9 cellular contexts compared by ENCODE assay signal in genomic region chr6:119314894-119315272, GRCh38. TPM values are rescaled to one million over a fixed set of nuclear protein-coding genes. Genes with fewer than 3 reads are reported as not detected.
DNase-seq lines count a peak whose midpoint lies in the region; ATAC-seq and TF ChIP-seq lines count a peak whose summit lies in the region.
"Had no signal": no experiment of that assay in that cellular context is flagged by ENCODE, and none has a peak within 500 bp of the region (broad histone marks: within the 10 kb centered on the region; RNA-seq: fewer than 3 reads in every experiment).

No MANE protein-coding gene starts in this region.

- H3K27me3 Mint-ChIP-seq in activated CD8-positive, alpha-beta T cell treated with anti-CD3 and anti-CD28 coated beads, Interleukin-2, amount 10 ng/mL, durations not matched to agents 7 days and 5 days (ENCODE audit: low read depth) = no peaks in the 10 kb centered on the region
- no peaks in the 10 kb centered on the region for H3K27me3 Mint-ChIP-seq in type B pancreatic cell

- no peaks in the 10 kb centered on the region for H3K27me3 ChIP-seq in cardiac muscle cell

- no peak overlapping the region for H3K4me3 ChIP-seq in cardiac muscle cell

- H3K4me1 ChIP-seq in cardiac muscle cell (ENCODE audit: low read depth) = peaks cover 49% of the 10 kb centered on the region

- no peaks in the 10 kb centered on the region for H3K9me3 ChIP-seq in cardiac muscle cell (ENCODE audit: low read depth)

- H3K27ac Mint-ChIP-seq in activated CD8-positive, alpha-beta T cell treated with anti-CD3 and anti-CD28 coated beads, Interleukin-2, amount 10 ng/mL, durations not matched to agents 7 days and 5 days = peak overlapping the region; percentile 93
- H3K27ac Mint-ChIP-seq in type B pancreatic cell = peak overlapping the region; percentile 15

- POLR2A ChIA-PET in activated CD8-positive, alpha-beta T cell treated with anti-CD3 and anti-CD28 coated beads, Interleukin-2, amount 10 ng/mL, durations not matched to agents 7 days and 5 days (lab: Charles Lee) = interaction anchor here (1.2 to 3.3 kb wide), 10 partner anchors 8 to 167 kb away, joined by 3 to 44 read pairs (median 8); no protein-coding TSS in a partner anchor

- no peak for TF ChIP-seq CTCF in cardiac muscle cell (IDR thresholded peaks at IDR 0.05; ENCODE audit: low read depth, low read length)
- TF ChIP-seq CTCF in type B pancreatic cell (conservative IDR thresholded peaks at IDR 0.05) = no peak

- H3K36me3 Mint-ChIP-seq in activated CD8-positive, alpha-beta T cell treated with anti-CD3 and anti-CD28 coated beads, Interleukin-2, amount 10 ng/mL, durations not matched to agents 7 days and 5 days (ENCODE audit: low read depth) = peaks cover 27% of the 10 kb centered on the region
- peaks cover 4% of the 10 kb centered on the region for H3K36me3 Mint-ChIP-seq in type B pancreatic cell

- H3K27ac ChIP-seq in cardiac muscle cell (peak overlapping the region; percentile 90), caudate nucleus (ENCODE audit: low read depth, low read length) (no peak overlapping the region)
- H3K27ac ChIP-seq: C4-2B had no signal

- no peaks in the 10 kb centered on the region for H3K36me3 ChIP-seq in cardiac muscle cell

- intact Hi-C loops in cardiac septum (cut with DNase I) = loop anchor here (5.0 kb wide), 1 partner anchor 812 kb away; no protein-coding TSS in a partner anchor

- DNase-seq in cardiac muscle cell (ENCODE audit: low read depth in 1 of 2, low spot score in 1 of 2) (no peak), cardiac septum (ENCODE audit: low spot score) (no peak), type B pancreatic cell (ENCODE audit: extremely low spot score, unreplicated experiment) (no peak), inferior parietal cortex (ENCODE audit: extremely low spot score) (no peak), midbrain (lab: John Stamatoyannopoulos, UW) (no peak), caudate nucleus (lab: John Stamatoyannopoulos, UW) (no peak)
- DNase-seq in activated CD8-positive, alpha-beta T cell treated with anti-CD3 and anti-CD28 coated beads, Interleukin-2, amount 10 ng/mL, durations not matched to agents 7 days and 5 days = no peak

- no peaks in the 10 kb centered on the region for H3K9me3 Mint-ChIP-seq in activated CD8-positive, alpha-beta T cell treated with anti-CD3 and anti-CD28 coated beads, Interleukin-2, amount 10 ng/mL, durations not matched to agents 7 days and 5 days (ENCODE audit: insufficient read depth)
- H3K9me3 Mint-ChIP-seq in type B pancreatic cell = no peaks in the 10 kb centered on the region

- ATAC-seq in HG03064 (IDR thresholded peaks at IDR 0.05; ENCODE audit: low read depth, unreplicated experiment) = peak; percentile 48
- peak; percentile 25 for ATAC-seq in activated CD8-positive, alpha-beta T cell treated with anti-CD3 and anti-CD28 coated beads, Interleukin-2, amount 10 ng/mL, durations not matched to agents 7 days and 5 days

- peak overlapping the region; percentile 56 for H3K4me3 Mint-ChIP-seq in activated CD8-positive, alpha-beta T cell treated with anti-CD3 and anti-CD28 coated beads, Interleukin-2, amount 10 ng/mL, durations not matched to agents 7 days and 5 days
- H3K4me3 Mint-ChIP-seq in type B pancreatic cell = no peak overlapping the region

- peaks cover 75% of the 10 kb centered on the region for H3K4me1 Mint-ChIP-seq in activated CD8-positive, alpha-beta T cell treated with anti-CD3 and anti-CD28 coated beads, Interleukin-2, amount 10 ng/mL, durations not matched to agents 7 days and 5 days (ENCODE audit: low read depth)
- H3K4me1 Mint-ChIP-seq in type B pancreatic cell (ENCODE audit: unreplicated experiment) = peaks cover 31% of the 10 kb centered on the region

- CTCF ChIA-PET in activated CD8-positive, alpha-beta T cell treated with anti-CD3 and anti-CD28 coated beads, Interleukin-2, amount 10 ng/mL, durations not matched to agents 7 days and 5 days (lab: Charles Lee) = interaction anchor here (0.6 to 3.3 kb wide), 15 partner anchors 8 to 237 kb away, joined by 3 to 23 read pairs (median 5); partner anchors contain the start of gene FAM184A

RNA-seq across cellular contexts. Expression of gene MAN1A1, which starts 34.7 kb away (rescaled TPM):
- total RNA-seq in cardiac muscle cell (30.0 and 34.8 TPM in 2 replicates), cardiac septum (15.0 TPM), type B pancreatic cell (ENCODE audit: low replicate concordance) (52.2 and 74.2 TPM in 2 replicates)
- 19.2 and 21.5 TPM in 2 replicates for polyA plus RNA-seq in cardiac muscle cell
- 10 to 100 TPM; 13.7 to 13.9 TPM for total RNA-seq in activated CD8-positive, alpha-beta T cell treated with anti-CD3 and anti-CD28 coated beads, Interleukin-2, amount 10 ng/mL, durations not matched to agents 7 days and 5 days
